In the genomic region with DNA sequence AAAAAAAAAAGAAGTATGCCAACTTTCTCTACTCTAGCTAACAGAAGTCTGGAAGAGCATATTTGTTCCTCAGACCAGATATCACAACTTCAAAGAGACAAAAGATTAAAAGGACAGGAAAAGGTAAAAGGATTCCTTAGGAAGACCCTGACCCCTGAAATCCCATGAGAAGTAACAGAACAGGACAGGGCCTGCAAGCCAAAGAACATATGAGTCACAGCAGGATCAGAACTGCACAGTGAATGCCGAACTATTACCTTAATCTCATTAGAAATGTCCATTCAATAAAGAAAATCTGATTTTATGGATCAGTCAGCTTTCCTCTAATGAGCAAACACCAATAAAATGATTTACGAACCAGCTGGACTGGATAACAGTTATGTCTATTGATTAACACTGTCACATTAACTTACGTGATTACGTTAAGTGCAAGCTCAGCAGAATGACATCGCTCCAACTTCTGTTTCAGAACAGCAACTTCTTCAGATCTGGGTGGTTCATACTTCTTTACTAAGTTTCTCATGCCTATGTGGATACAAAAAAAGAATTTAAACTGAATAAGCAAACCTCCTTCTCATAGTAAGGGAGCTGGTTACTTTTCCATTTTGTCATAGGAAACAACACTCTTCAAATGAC, we compare ENCODE assay signal across 19 cellular contexts. TPM values are rescaled to one million over a fixed set of nuclear protein-coding genes. Genes with fewer than 3 reads are reported as not detected.
DNase-seq lines count a peak whose midpoint lies in the region; ATAC-seq, FAIRE-seq and TF ChIP-seq lines count a peak whose summit lies in the region.
"Had no signal": no experiment of that assay in that cellular context is flagged by ENCODE, and none has a peak within 500 bp of the region (broad histone marks: within the 10 kb centered on the region; RNA-seq: fewer than 3 reads in every experiment).

No MANE protein-coding gene starts in this region.

- TF ChIP-seq RAD21 in H1 (IDR thresholded peaks at IDR 0.05 in 1 of 2, conservative IDR thresholded peaks at IDR 0.05 in 1 of 2; ENCODE audit: low read depth in 2 of 2, low read length in 2 of 2) = no peak

- no peaks in the 10 kb centered on the region for H3K79me1 ChIP-seq in H1 (ENCODE audit: low read depth, low read length)

- H4K5ac ChIP-seq in H1 (ENCODE audit: insufficient read length, low read depth, low read length) = no peak overlapping the region

- H3K79me2 ChIP-seq in H1 (ENCODE audit: control insufficient read depth in 1 of 2, insufficient read depth in 2 of 2, low read length in 2 of 2) = no peaks in the 10 kb centered on the region

- peaks cover 11% of the 10 kb centered on the region for H3K4me1 ChIP-seq in CD4-positive, CD25-positive, alpha-beta regulatory T cell (ENCODE audit: control insufficient read depth, insufficient read depth, low read length, poor library complexity, severe bottlenecking)
- H3K4me1 ChIP-seq in H1 (replicated peaks in 1 of 4; ENCODE audit: control insufficient read depth in 3 of 4, insufficient read depth in 4 of 4, low read length in 3 of 4) = no peaks in the 10 kb centered on the region
- H3K4me1 ChIP-seq: BLaER1 had no signal

- H3K36me3 Mint-ChIP-seq in CD4-positive, CD25-positive, alpha-beta regulatory T cell = peaks cover 45% of the 10 kb centered on the region
- peaks cover 18% of the 10 kb centered on the region for H3K36me3 Mint-ChIP-seq in neural crest cell (ENCODE audit: low read depth)

- H2AK5ac ChIP-seq in H1 (ENCODE audit: low read depth, low read length) = no peak overlapping the region

- no peak overlapping the region for H3K14ac ChIP-seq in H1 (ENCODE audit: insufficient read length)

- no peak for FAIRE-seq in H1 (lab: Jason Lieb, UNC)

- H3K18ac ChIP-seq in H1 (ENCODE audit: extremely low read depth, low read length) = no peak overlapping the region

- CTCF ChIA-PET in H1 (lab: Charles Lee; ENCODE audit: partially characterized antibody) = interaction anchor here (0.7 to 2.3 kb wide), 9 partner anchors 8 to 392 kb away, joined by 3 to 8 read pairs (median 4); partner anchors contain the start of gene CCNH
- CTCF ChIA-PET in GM10248 (lab: Yijun Ruan, JAX) = interaction anchor here (1.3 to 3.4 kb wide), 8 partner anchors 10 to 412 kb away, joined by 4 to 30 read pairs (median 9); partner anchors contain the start of gene CCNH

- no peak overlapping the region for H3K27ac ChIP-seq in CD4-positive, CD25-positive, alpha-beta regulatory T cell (ENCODE audit: insufficient read depth, low read length, poor library complexity, severe bottlenecking)
- H3K27ac ChIP-seq in HL-60 (replicated peaks) (peak overlapping the region; percentile 40), H1 (ENCODE audit: low read depth, low read length) (no peak overlapping the region), coronary artery (peak overlapping the region in 1 of 2 donors; percentile 13)
- H3K27ac ChIP-seq: BLaER1, right atrium auricular region, SJSA1 had no signal

- peaks cover 0 to 2% (median 0%) of the 10 kb centered on the region in 7 donors for H3K9me3 Mint-ChIP-seq in CD4-positive, CD25-positive, alpha-beta regulatory T cell
- H3K9me3 Mint-ChIP-seq in neural crest cell = no peaks in the 10 kb centered on the region

- no peak overlapping the region for H4K8ac ChIP-seq in H1 (ENCODE audit: extremely low read depth, insufficient read depth, low read length)

- no peak overlapping the region for H2AFZ ChIP-seq in H1 (ENCODE audit: low read length)

- no peak overlapping the region for H2BK12ac ChIP-seq in H1 (ENCODE audit: low read depth, low read length)

- H2BK5ac ChIP-seq in H1 (ENCODE audit: low read depth, low read length) = no peak overlapping the region

- H2BK20ac ChIP-seq in H1 (ENCODE audit: low read length) = no peak overlapping the region

- no peak overlapping the region for H2BK15ac ChIP-seq in H1 (ENCODE audit: low read length)

- WGBS in H1 (ENCODE audit: extremely low coverage in 1 of 2, insufficient coverage in 1 of 2, insufficient read length in 1 of 2, insufficient replicate concordance in 2 of 2, low coverage in 1 of 2, low lambda C conversion rate in 2 of 2, missing lambda C conversion rate in 1 of 2), 2 experiments = 85% methylated on average over 5 of the region's 5 CpGs; no CpG with 5 or more reads in 1 of the 2 experiments

- DNase-seq in CD4-positive, CD25-positive, alpha-beta regulatory T cell = no peak
- DNase-seq in HL-60 (ENCODE audit: low read depth in 1 of 2, low spot score in 1 of 2) (no peak), H1 (ENCODE audit: low read depth in 1 of 2, low spot score in 2 of 2) (no peak), neural crest cell (ENCODE audit: low read depth, low spot score) (no peak), SIG-M5 treated with dmso at 0.1 percent for 504 hours (lab: John Stamatoyannopoulos, UW; ENCODE audit: unreplicated experiment) (no peak), GM10248 (ENCODE audit: extremely low spot score) (no peak), coronary artery (ENCODE audit: low spot score) (no peak)
- DNase-seq: activated CD4-positive, alpha-beta T cell treated with anti-CD3 and anti-CD28 coated beads for 48 hours; activated T-cell treated with anti-CD3 and anti-CD28 coated beads, Interleukin-2, amount 50 U/mL, for 48 hours; amniotic stem cell; DMS79; glutamatergic neuron; HCEC 1CT; NCI-H2029 had no signal

- H2BK120ac ChIP-seq in H1 (replicated peaks; ENCODE audit: low read depth, low read length) = no peak overlapping the region

- peaks cover 6 to 52% (median 37%) of the 10 kb centered on the region in 4 donors for H3K4me1 Mint-ChIP-seq in CD4-positive, CD25-positive, alpha-beta regulatory T cell
- H3K4me1 Mint-ChIP-seq in neural crest cell = no peaks in the 10 kb centered on the region

- H3K56ac ChIP-seq in H1 (replicated peaks; ENCODE audit: insufficient read length, low read depth, low read length) = no peak overlapping the region

- peak overlapping the region; percentile 15 to 59 (median 50) for H3K27ac Mint-ChIP-seq in CD4-positive, CD25-positive, alpha-beta regulatory T cell
- peak overlapping the region; percentile 27 for H3K27ac Mint-ChIP-seq in neural crest cell (ENCODE audit: unreplicated experiment)

- no peaks in the 10 kb centered on the region for H3K27me3 ChIP-seq in CD4-positive, CD25-positive, alpha-beta regulatory T cell (ENCODE audit: control insufficient read depth, insufficient read depth, low read length)
- no peaks in the 10 kb centered on the region for H3K27me3 ChIP-seq in HL-60 (ENCODE audit: insufficient read depth, poor library complexity, severe bottlenecking)
- no peaks in the 10 kb centered on the region for H3K27me3 ChIP-seq in H1 (replicated peaks in 1 of 4; ENCODE audit: control insufficient read depth in 3 of 4, extremely low read depth in 1 of 4, insufficient read depth in 3 of 4, low read length in 3 of 4)
- H3K27me3 ChIP-seq: BLaER1, right atrium auricular region, SJSA1 had no signal

- no peak for TF ChIP-seq EP300 in H1 (IDR thresholded peaks at IDR 0.05; ENCODE audit: borderline replicate concordance in 1 of 2, low read depth in 2 of 2, low read length in 2 of 2)

- no peak overlapping the region for H3K23ac ChIP-seq in H1 (ENCODE audit: insufficient read length)

- H3K36me3 ChIP-seq in CD4-positive, CD25-positive, alpha-beta regulatory T cell (ENCODE audit: control insufficient read depth, insufficient read depth, low read length) = peaks cover 83% of the 10 kb centered on the region
- peaks cover 9 to 80% (median 50%) of the 10 kb centered on the region in 4 experiments for H3K36me3 ChIP-seq in H1 (ENCODE audit: control insufficient read depth in 2 of 4, insufficient read depth in 4 of 4, low read length in 3 of 4)

- H3K4me3 ChIP-seq in CD4-positive, CD25-positive, alpha-beta regulatory T cell (ENCODE audit: low read depth, low read length) = no peak overlapping the region
- H3K4me3 ChIP-seq in HL-60 (replicated peaks; ENCODE audit: insufficient read depth, low read length) = no peak overlapping the region
- H3K4me3 ChIP-seq in H1 (ENCODE audit: extremely low read depth in 1 of 4, insufficient read depth in 2 of 4, low read depth in 3 of 4, low read length in 4 of 4) = no peak overlapping the region
- H3K4me3 ChIP-seq in coronary artery = no peak overlapping the region
- H3K4me3 ChIP-seq: BLaER1, lung, right atrium auricular region, SJSA1, thoracic aorta had no signal

- H4K20me1 ChIP-seq in H1 (replicated peaks in 1 of 2; ENCODE audit: control insufficient read depth in 1 of 2, insufficient read depth in 2 of 2, low read length in 2 of 2) = peaks cover 0 to 1% of the 10 kb centered on the region in 2 experiments

- no peak for ATAC-seq in CD4-positive, CD25-positive, alpha-beta regulatory T cell (ENCODE audit: low read depth in 2 of 2)

- POLR2A ChIA-PET in H1 (lab: Charles Lee; ENCODE audit: partially characterized antibody) (interaction anchor here (0.8 to 1.9 kb wide), 3 partner anchors 9 to 15 kb away, joined by 3 to 5 read pairs (median 4); partner anchors contain the start of gene CCNH), GM10248 (lab: Yijun Ruan, JAX) (no interaction called here)

- H3K4ac ChIP-seq in H1 (replicated peaks; ENCODE audit: insufficient read length, low read depth, low read length) = no peak overlapping the region

- no peak overlapping the region for H3K4me2 ChIP-seq in H1 (ENCODE audit: insufficient read depth in 1 of 2, low read depth in 2 of 2, low read length in 2 of 2)
- H3K4me2 ChIP-seq: BLaER1 had no signal

- H3K23me2 ChIP-seq in H1 (ENCODE audit: low read depth, low read length) = no peaks in the 10 kb centered on the region

- no peak overlapping the region for H4K91ac ChIP-seq in H1 (replicated peaks; ENCODE audit: insufficient read length, low read length)

- TF ChIP-seq POLR2A in H1 (IDR thresholded peaks at IDR 0.05; ENCODE audit: control extremely low read depth in 1 of 2, low read depth in 2 of 2, low read length in 2 of 2) = no peak

- TF ChIP-seq CTCF in HL-60 (IDR thresholded peaks at IDR 0.05; ENCODE audit: insufficient read depth, low read length) (no peak), H1 (IDR thresholded peaks at IDR 0.05; ENCODE audit: control extremely low read depth in 1 of 3, insufficient read depth in 1 of 3, low read depth in 1 of 3, low read length in 3 of 3) (no peak), neural crest cell (conservative IDR thresholded peaks at IDR 0.05) (no peak), GM10248 (IDR thresholded peaks at IDR 0.05; ENCODE audit: control extremely low read depth, extremely low read depth, low read depth, missing control alignments) (no peak), coronary artery (IDR thresholded peaks at IDR 0.05) (no peak)

- peak overlapping the region in 1 of 4 donors; percentile 43 for H3K4me3 Mint-ChIP-seq in CD4-positive, CD25-positive, alpha-beta regulatory T cell
- no peak overlapping the region for H3K4me3 Mint-ChIP-seq in neural crest cell

- no peaks in the 10 kb centered on the region for H3K9me3 ChIP-seq in CD4-positive, CD25-positive, alpha-beta regulatory T cell (ENCODE audit: control insufficient read depth in 2 of 2, low read length in 2 of 2)
- H3K9me3 ChIP-seq in H1 (ENCODE audit: insufficient read depth in 2 of 2, low read depth in 1 of 2, low read length in 1 of 2) = no peaks in the 10 kb centered on the region
- H3K9me3 ChIP-seq: BLaER1, right atrium auricular region, SJSA1, thoracic aorta had no signal

- no peak overlapping the region for H3K9ac ChIP-seq in H1 (replicated peaks in 1 of 4; ENCODE audit: extremely low read depth in 1 of 4, low read depth in 3 of 4, low read length in 3 of 4)
- H3K9ac ChIP-seq: BLaER1 had no signal

- H3K27me3 Mint-ChIP-seq in CD4-positive, CD25-positive, alpha-beta regulatory T cell = no peaks in the 10 kb centered on the region
- no peaks in the 10 kb centered on the region for H3K27me3 Mint-ChIP-seq in neural crest cell (ENCODE audit: low read depth)

RNA-seq across cellular contexts. Expression of gene CCNH, which starts 13.6 kb away (rescaled TPM):
- total RNA-seq in CD4-positive, CD25-positive, alpha-beta regulatory T cell = 393 TPM
- 10 to 100 TPM; 60.0 to 65.8 (median 63.5) TPM for polyA plus RNA-seq in CD4-positive, CD25-positive, alpha-beta regulatory T cell
- total RNA-seq in H1 (2021; fragmentation: NEBNext Ultra II Directional; extraction: Animal tissue kit (Norgen Biotek cat#: 25700)) = 31.0 and 38.2 TPM in 2 replicates
- 29.2 and 41.8 TPM in 2 replicates for polyA plus RNA-seq in H1 (2011; rRNA removed)
- polyA plus RNA-seq in H1 (2011; cell fraction: cytosol; rRNA removed) = 54.4 TPM
- 34.9 TPM for polyA plus RNA-seq in H1 (2011; cell fraction: nucleus; rRNA removed)
- 31.4 to 60.6 TPM (median 40.0 TPM) in 4 replicates for polyA plus RNA-seq in H1 (2012, experiment 1 of 2)
- polyA plus RNA-seq in H1 (2012, experiment 2 of 2) = 3.3 TPM
- 30.1 TPM for polyA plus RNA-seq in H1 (2013, experiment 1 of 2)
- polyA plus RNA-seq in H1 (2013, experiment 2 of 2) = 30.2 TPM
- 94.3 and 94.4 TPM in 2 replicates for polyA minus RNA-seq in H1 (2011; rRNA and poly(A)+ RNA removed)
- polyA minus RNA-seq in H1 (2011; cell fraction: cytosol; rRNA and poly(A)+ RNA removed) = 31.6 TPM
- 146 TPM for polyA minus RNA-seq in H1 (2011; cell fraction: nucleus; rRNA and poly(A)+ RNA removed)
- 36.9 and 38.3 TPM in 2 replicates for total RNA-seq in neural crest cell

Comparison
In these comparisons a context has a peak if more than half of its experiments do, and no peak if none do; other contexts are left out.
1. RNA of gene CCNH, which starts 13.6 kb away (total RNA-seq): 393 TPM in CD4-positive, CD25-positive, alpha-beta regulatory T cell (single experiment); 31.0 to 38.2 TPM in H1 and 36.9 to 38.3 TPM in neural crest cell; every median in the first group is over 10 times any median in the second.